22 cellular contexts compared by ENCODE assay signal in genomic region chr22:30296324-30296723, GRCh38. TPM values are rescaled to one million over a fixed set of nuclear protein-coding genes. Genes with fewer than 3 reads are reported as not detected.
DNase-seq lines count a peak whose midpoint lies in the region; ATAC-seq and TF ChIP-seq lines count a peak whose summit lies in the region.
"Had no signal": no experiment of that assay in that cellular context is flagged by ENCODE, and none has a peak within 500 bp of the region (broad histone marks: within the 10 kb centered on the region; RNA-seq: fewer than 3 reads in every experiment).

No MANE protein-coding gene starts in this region.

- 99% methylated on average over 4 of the region's 4 CpGs for WGBS in mammary epithelial cell (ENCODE audit: low coverage, missing lambda C conversion rate)
- WGBS in esophagus squamous epithelium, 2 donors, result 86 to 89% methylated on average over 4 of the region's 4 CpGs

- peaks cover 3% of the 10 kb centered on the region for H3K27me3 Mint-ChIP-seq in glutamatergic neuron (ENCODE audit: unreplicated experiment)

- peaks cover 14% of the 10 kb centered on the region for H3K79me2 ChIP-seq in mammary epithelial cell (ENCODE audit: insufficient read depth, low read length)

- no peaks in the 10 kb centered on the region for H4K20me1 ChIP-seq in mammary epithelial cell (ENCODE audit: insufficient read depth, low read length)

- H3K27ac ChIP-seq in breast epithelium, result peak overlapping the region; percentile 57 to 94
- H3K27ac ChIP-seq in mammary epithelial cell (ENCODE audit: insufficient read depth, low read depth, low read length), result no peak overlapping the region
- peak overlapping the region; percentile 97; the same call in 1 of the 2 replicates for H3K27ac ChIP-seq in VCaP
- peak overlapping the region in 3 of 4 donors; percentile 56 to 99 (median 94) for H3K27ac ChIP-seq in esophagus squamous epithelium
- H3K27ac ChIP-seq: parathyroid adenoma, SJSA1, uterus had no signal

- in situ Hi-C loops in mammary epithelial cell (cut with MboI; ENCODE audit: low sequenced_read_pairs in 2 of 2), result no loop called here

- no peak for ATAC-seq in GM21786 (IDR thresholded peaks at IDR 0.05; ENCODE audit: unreplicated experiment)
- ATAC-seq: right cardiac atrium had no signal

- H3K9me3 ChIP-seq in breast epithelium, result no peaks in the 10 kb centered on the region
- no peaks in the 10 kb centered on the region for H3K9me3 ChIP-seq in mammary epithelial cell (replicated peaks; ENCODE audit: insufficient read depth, low read length)
- no peaks in the 10 kb centered on the region for H3K9me3 ChIP-seq in esophagus squamous epithelium
- H3K9me3 ChIP-seq: left ventricle myocardium inferior, MG63, SJSA1, uterus had no signal

- H3K4me1 Mint-ChIP-seq in glutamatergic neuron (ENCODE audit: low read depth, unreplicated experiment), result peaks cover 4% of the 10 kb centered on the region

- DNase-seq in breast epithelium (ENCODE audit: low spot score in 2 of 2) (no peak), mammary epithelial cell (no peak), esophagus squamous epithelium (lab: John Stamatoyannopoulos, UW) (no peak), glutamatergic neuron (no peak), dermis blood vessel endothelial cell (no peak)
- DNase-seq: aorta, caudate nucleus, hippocampal formation, IMR-90, left ventricle myocardium inferior, MG63, NCI-H1436, NCI-H2171, NCI-H524 treated with DMSO at 0.1 percent for 48 hours, nephron progenitor cell, uterus had no signal

- TF ChIP-seq POLR2A in breast epithelium (IDR thresholded peaks at IDR 0.05) (no peak), esophagus squamous epithelium (IDR thresholded peaks at IDR 0.05) (no peak)

- H3K4me3 ChIP-seq in breast epithelium, result no peak overlapping the region
- H3K4me3 ChIP-seq in mammary epithelial cell (replicated peaks in 1 of 3; ENCODE audit: insufficient read depth in 1 of 3, low read depth in 2 of 3, low read length in 3 of 3), result no peak overlapping the region
- H3K4me3 ChIP-seq in esophagus squamous epithelium, result no peak overlapping the region
- H3K4me3 ChIP-seq: left ventricle myocardium inferior, MG63, SJSA1, uterus had no signal

- no peak overlapping the region for H3K9ac ChIP-seq in mammary epithelial cell (ENCODE audit: insufficient read depth, low read length)
- H3K9ac ChIP-seq: parathyroid adenoma had no signal

- peaks cover 16 to 34% of the 10 kb centered on the region in 2 donors for H3K4me1 ChIP-seq in breast epithelium
- H3K4me1 ChIP-seq in mammary epithelial cell (ENCODE audit: insufficient read depth, low read length), result peaks cover 22% of the 10 kb centered on the region
- H3K4me1 ChIP-seq in esophagus squamous epithelium, result peaks cover 57 to 100% (median 66%) of the 10 kb centered on the region in 3 donors

- H3K36me3 ChIP-seq in breast epithelium (no peaks in the 10 kb centered on the region), mammary epithelial cell (ENCODE audit: insufficient read depth, low read length) (peaks cover 10% of the 10 kb centered on the region), esophagus squamous epithelium (peaks cover 34 to 99% (median 38%) of the 10 kb centered on the region in 3 donors)
- H3K36me3 ChIP-seq: uterus had no signal

- TF ChIP-seq CTCF in breast epithelium (IDR thresholded peaks at IDR 0.05) (no peak), mammary epithelial cell (conservative IDR thresholded peaks at IDR 0.05 in 1 of 2, IDR thresholded peaks at IDR 0.05 in 1 of 2; ENCODE audit: extremely low read depth in 1 of 2, insufficient read depth in 1 of 2, low read depth in 1 of 2, low read length in 2 of 2) (no peak), VCaP (conservative IDR thresholded peaks at IDR 0.05) (no peak), esophagus squamous epithelium (IDR thresholded peaks at IDR 0.05) (no peak), glutamatergic neuron (IDR thresholded peaks at IDR 0.05; ENCODE audit: partially characterized antibody, unreplicated experiment) (no peak)

- no peak overlapping the region for H2AFZ ChIP-seq in mammary epithelial cell (ENCODE audit: low read depth, low read length)
- H2AFZ ChIP-seq: parathyroid adenoma had no signal

- dilution Hi-C loops in mammary epithelial cell (cut with HindIII; ENCODE audit: low sequenced_read_pairs), result no loop called here

- CTCF ChIA-PET in mammary epithelial cell (lab: Charles Lee; ENCODE audit: low non-redundant PET), result interaction anchor here (0.6 kb wide), 1 partner anchor 36 kb away, joined by 3 read pairs; no protein-coding TSS in a partner anchor

- H3K27me3 ChIP-seq in breast epithelium (no peaks in the 10 kb centered on the region), mammary epithelial cell (ENCODE audit: insufficient read depth, low read length) (no peaks in the 10 kb centered on the region), esophagus squamous epithelium (no peaks in the 10 kb centered on the region)
- H3K27me3 ChIP-seq: MG63, SJSA1, uterus had no signal

- no peak overlapping the region for H3K4me3 Mint-ChIP-seq in glutamatergic neuron (ENCODE audit: unreplicated experiment)
- H3K4me3 Mint-ChIP-seq: nephron progenitor cell had no signal

- H3K27ac Mint-ChIP-seq in glutamatergic neuron (ENCODE audit: unreplicated experiment), result no peak overlapping the region
- H3K27ac Mint-ChIP-seq: nephron progenitor cell had no signal

- no TSS peak for BruUV-seq in mammary epithelial cell (replicated peaks; lab: Mats Ljungman, UMichigan)

- H3K4me2 ChIP-seq in mammary epithelial cell (ENCODE audit: insufficient read depth, low read depth, low read length), result no peak overlapping the region

- no peaks in the 10 kb centered on the region for H3K36me3 Mint-ChIP-seq in glutamatergic neuron (ENCODE audit: unreplicated experiment)

- intact Hi-C loops in breast epithelium (cut with DNase I; ENCODE audit: low total_unique reads), result no loop called here
- intact Hi-C loops in mammary epithelial cell (cut with micrococcal nuclease), result no loop called here
- intact Hi-C loops in esophagus squamous epithelium (cut with DNase I), result no loop called here

- H3K9me3 Mint-ChIP-seq in glutamatergic neuron (ENCODE audit: unreplicated experiment), result peaks cover 6% of the 10 kb centered on the region
- H3K9me3 Mint-ChIP-seq: nephron progenitor cell had no signal

RNA-seq across cellular contexts. Expression of gene CASTOR1, which starts 7.0 kb away (rescaled TPM):
- total RNA-seq in breast epithelium (10 to 100 TPM; 15.5 to 26.6 (median 20.6) TPM), mammary epithelial cell (1 to 10 TPM; 8.7 to 9.7 TPM), esophagus squamous epithelium (10 to 100 TPM; 18.9 to 76.4 (median 40.7) TPM), glutamatergic neuron (ENCODE audit: unreplicated experiment) (4.5 TPM), dermis blood vessel endothelial cell (8.5 and 14.7 TPM in 2 replicates)
- polyA plus RNA-seq in mammary epithelial cell, result 6.3 TPM
- polyA minus RNA-seq in mammary epithelial cell, result 9.4 TPM

RNA-seq across cellular contexts. Expression of gene OSM, which starts 29.7 kb away (rescaled TPM):
- 1 to 10 TPM; 1.3 to 2.5 (median 1.3) TPM for total RNA-seq in breast epithelium
- not detected for total RNA-seq in mammary epithelial cell
- not detected for polyA plus RNA-seq in mammary epithelial cell
- not detected for polyA minus RNA-seq in mammary epithelial cell
- total RNA-seq in esophagus squamous epithelium, result 1 to 10 TPM in 1 of 4 donors, under 1 TPM in 2, not detected in 1; 0.19 to 5.7 (median 0.19) TPM
- not detected for total RNA-seq in glutamatergic neuron (ENCODE audit: unreplicated experiment)
- total RNA-seq in dermis blood vessel endothelial cell, result not detected in 2 replicates
- total RNA-seq: H7, IMR-90, left ventricle myocardium inferior, SJSA1 had no signal
- polyA plus RNA-seq: IMR-90 had no signal

RNA-seq across cellular contexts. Expression of gene TBC1D10A, which starts 30.4 kb away (rescaled TPM):
- total RNA-seq in breast epithelium, result 10 to 100 TPM; 25.0 to 50.1 (median 32.4) TPM
- 10 to 100 TPM; 25.7 to 27.5 TPM for total RNA-seq in mammary epithelial cell
- polyA plus RNA-seq in mammary epithelial cell, result 15.3 TPM
- polyA minus RNA-seq in mammary epithelial cell, result 22.8 TPM
- 10 to 100 TPM; 40.7 to 55.1 (median 47.0) TPM for total RNA-seq in esophagus squamous epithelium
- total RNA-seq in glutamatergic neuron (ENCODE audit: unreplicated experiment), result 5.0 TPM
- total RNA-seq in dermis blood vessel endothelial cell, result 10.6 and 11.7 TPM in 2 replicates

RNA-seq across cellular contexts. Expression of gene LIF, which starts 49.8 kb away (rescaled TPM):
- total RNA-seq in breast epithelium (1 to 10 TPM; 1.4 to 9.5 (median 1.6) TPM), mammary epithelial cell (10 to 100 TPM; 31.2 to 35.8 TPM), esophagus squamous epithelium (under 1 TPM; 0.08 to 0.76 (median 0.10) TPM), glutamatergic neuron (ENCODE audit: unreplicated experiment) (0.29 TPM), dermis blood vessel endothelial cell (1.1 and 1.7 TPM in 2 replicates)
- polyA plus RNA-seq in mammary epithelial cell, result 7.8 TPM
- 12.0 TPM for polyA minus RNA-seq in mammary epithelial cell
